In genomic region chr7:86911703-86912102, GRCh38 we compare ENCODE assay signal across 11 cellular contexts.
A peak's percentile ranks its signal among the peaks of the same experiment; 100 is the strongest.
DNase-seq lines count a peak whose midpoint lies in the region; ATAC-seq and TF ChIP-seq lines count a peak whose summit lies in the region.
"Had no signal": no experiment of that assay in that cellular context is flagged by ENCODE, and none has a peak within 500 bp of the region (broad histone marks: within the 10 kb centered on the region; RNA-seq: fewer than 3 reads in every experiment).

No MANE protein-coding gene starts in this region.

- H3K4me1 Mint-ChIP-seq in activated T-helper 2 cell treated with anti-CD3 and anti-CD28 coated beads, Interferon-gamma antibody, Interleukin-2, Interleukin-4, amounts not matched to agents 10 μg/mL and 5 μg/mL and 100 μg/mL, durations not matched to agents 14 hours and 24 hours and 36 hours (ENCODE audit: low read depth): peaks cover 2% of the 10 kb centered on the region
- H3K4me1 Mint-ChIP-seq: T-cell had no signal

- no peaks in the 10 kb centered on the region for H3K27me3 Mint-ChIP-seq in activated T-helper 2 cell treated with anti-CD3 and anti-CD28 coated beads, Interferon-gamma antibody, Interleukin-2, Interleukin-4, amounts not matched to agents 10 μg/mL and 5 μg/mL and 100 μg/mL, durations not matched to agents 14 hours and 24 hours and 36 hours (ENCODE audit: low read depth)
- H3K27me3 Mint-ChIP-seq: activated CD4-positive, alpha-beta T cell treated with anti-CD3 and anti-CD28 coated beads, Interleukin-2, amount 10 ng/mL, durations not matched to agents 24 days and 14 days had no signal

- no peak overlapping the region for H3K4me3 ChIP-seq in GM12864 (ENCODE audit: low read depth, low read length)

- H3K27ac Mint-ChIP-seq in activated T-helper 2 cell treated with anti-CD3 and anti-CD28 coated beads, Interferon-gamma antibody, Interleukin-2, Interleukin-4, amounts not matched to agents 10 μg/mL and 5 μg/mL and 100 μg/mL, durations not matched to agents 14 hours and 24 hours and 36 hours: no peak overlapping the region
- H3K27ac Mint-ChIP-seq: activated CD4-positive, alpha-beta T cell treated with anti-CD3 and anti-CD28 coated beads, Interleukin-2, amount 10 ng/mL, durations not matched to agents 24 days and 14 days; T-cell had no signal

- peak; percentile 47 for ATAC-seq in HG02885 (IDR thresholded peaks at IDR 0.05; ENCODE audit: poor library complexity, unreplicated experiment)
- ATAC-seq: left cardiac atrium, T-cell had no signal

- intact Hi-C loops in activated T-helper 2 cell treated with anti-CD3 and anti-CD28 coated beads, Interferon-gamma antibody, Interleukin-2, Interleukin-4, amounts not matched to agents 10 μg/mL and 5 μg/mL and 100 μg/mL, durations not matched to agents 14 hours and 24 hours and 36 hours (cut with micrococcal nuclease): no loop called here

- TF ChIP-seq CTCF in GM12864 (IDR thresholded peaks at IDR 0.05; ENCODE audit: low read depth, low read length, missing control alignments): peak; percentile 29

- no peaks in the 10 kb centered on the region for H3K36me3 Mint-ChIP-seq in activated T-helper 2 cell treated with anti-CD3 and anti-CD28 coated beads, Interferon-gamma antibody, Interleukin-2, Interleukin-4, amounts not matched to agents 10 μg/mL and 5 μg/mL and 100 μg/mL, durations not matched to agents 14 hours and 24 hours and 36 hours (ENCODE audit: low read depth)

- no peak overlapping the region for H3K4me3 Mint-ChIP-seq in activated T-helper 2 cell treated with anti-CD3 and anti-CD28 coated beads, Interferon-gamma antibody, Interleukin-2, Interleukin-4, amounts not matched to agents 10 μg/mL and 5 μg/mL and 100 μg/mL, durations not matched to agents 14 hours and 24 hours and 36 hours (ENCODE audit: low read depth)
- H3K4me3 Mint-ChIP-seq: activated CD4-positive, alpha-beta T cell treated with anti-CD3 and anti-CD28 coated beads, Interleukin-2, amount 10 ng/mL, durations not matched to agents 24 days and 14 days; T-cell had no signal

- no peak for DNase-seq in GM12864 (ENCODE audit: low read depth)
- peak; percentile 22 for DNase-seq in SW480 (ENCODE audit: low spot score)
- peak; percentile 8 for DNase-seq in left kidney (ENCODE audit: low read depth, low spot score)
- no peak for DNase-seq in AML-193 (lab: John Stamatoyannopoulos, UW)
- no peak for DNase-seq in globus pallidus (ENCODE audit: low spot score)
- DNase-seq in activated T-helper 2 cell treated with anti-CD3 and anti-CD28 coated beads, Interferon-gamma antibody, Interleukin-2, Interleukin-4, amounts not matched to agents 10 μg/mL and 5 μg/mL and 100 μg/mL, durations not matched to agents 14 hours and 24 hours and 36 hours (ENCODE audit: low spot score): no peak
- DNase-seq: activated CD4-positive, alpha-beta T cell treated with anti-CD3 and anti-CD28 coated beads, Interleukin-2, amount 10 ng/mL, durations not matched to agents 24 days and 14 days; left cardiac atrium; NCI-H1048; T-cell had no signal

- H3K9me3 Mint-ChIP-seq in activated T-helper 2 cell treated with anti-CD3 and anti-CD28 coated beads, Interferon-gamma antibody, Interleukin-2, Interleukin-4, amounts not matched to agents 10 μg/mL and 5 μg/mL and 100 μg/mL, durations not matched to agents 14 hours and 24 hours and 36 hours: no peaks in the 10 kb centered on the region
- H3K9me3 Mint-ChIP-seq: activated CD4-positive, alpha-beta T cell treated with anti-CD3 and anti-CD28 coated beads, Interleukin-2, amount 10 ng/mL, durations not matched to agents 24 days and 14 days; T-cell had no signal

Comparison
In these comparisons a context has a peak if more than half of its experiments do, and no peak if none do; other contexts are left out.
1. DNase-seq: peak in SW480 (single experiment) and left kidney (single experiment); none in GM12864 (single experiment), AML-193 (0 of 2), globus pallidus (single experiment) and activated T-helper 2 cell treated with anti-CD3 and anti-CD28 coated beads, Interferon-gamma antibody, Interleukin-2, Interleukin-4, amounts not matched to agents 10 μg/mL and 5 μg/mL and 100 μg/mL, durations not matched to agents 14 hours and 24 hours and 36 hours (single experiment).